Comparison of ENCODE assay signal across 35 cellular contexts in genomic region chr14:72120315-72120714, GRCh38.
"Had no signal": no experiment of that assay in that cellular context is flagged by ENCODE, and none has a peak within 500 bp of the region (broad histone marks: within the 10 kb centered on the region; RNA-seq: fewer than 3 reads in every experiment).

No MANE protein-coding gene starts in this region.

- H3K4me1 Mint-ChIP-seq: activated B cell treated with CpG ODN at 0.5 μM for 24 hours; activated CD4-positive, alpha-beta T cell treated with anti-CD3 and anti-CD28 coated beads, Interleukin-2, amount 10 ng/mL, durations not matched to agents 24 days and 14 days; activated naive CD4-positive, alpha-beta T cell treated with anti-CD3 and anti-CD28 coated beads, Interleukin-2, amount 10 ng/mL, durations not matched to agents 7 days and 5 days; activated naive CD4-positive, alpha-beta T cell treated with anti-CD3 and anti-CD28 coated beads, Interleukin-2, amount 50 U/mL, for 24 hours; activated naive CD8-positive, alpha-beta T cell treated with anti-CD3 and anti-CD28 coated beads, Interleukin-2, amount 10 ng/mL, durations not matched to agents 7 days and 5 days; activated naive CD8-positive, alpha-beta T cell treated with anti-CD3 and anti-CD28 coated beads, Interleukin-2, amount 50 U/mL, for 24 hours; central memory CD8-positive, alpha-beta T cell had no signal

- DNase-seq: activated B cell treated with CpG ODN at 0.5 μM for 24 hours; activated CD4-positive, alpha-beta memory T cell treated with anti-CD3 and anti-CD28 coated beads for 36 hours; activated CD4-positive, alpha-beta T cell treated with anti-CD3 and anti-CD28 coated beads for 4 hours; activated CD4-positive, alpha-beta T cell treated with anti-CD3 and anti-CD28 coated beads, Interleukin-2, amount 10 ng/mL, durations not matched to agents 24 days and 14 days; activated CD4-positive, alpha-beta T cell treated with anti-CD3 and anti-CD28 coated beads, Interleukin-2, amount 50 U/mL, for 1 hour; activated CD4-positive, alpha-beta T cell treated with anti-CD3 and anti-CD28 coated beads, Interleukin-2, amount 50 U/mL, for 4 hours; activated CD4-positive, CD25-positive, alpha-beta regulatory T cell treated with anti-CD3 and anti-CD28 coated beads, Interleukin-2, amount 50 U/mL, for 72 hours; activated CD8-positive, alpha-beta memory T cell treated with anti-CD3 and anti-CD28 coated beads, Interleukin-2, amount 50 U/mL, for 48 hours; activated CD8-positive, alpha-beta T cell treated with anti-CD3 and anti-CD28 coated beads for 36 hours; activated effector memory CD4-positive, alpha-beta T cell treated with Interleukin-2 at 50 U/mL for 16 hours; activated gamma-delta T cell; activated naive CD4-positive, alpha-beta T cell treated with anti-CD3 and anti-CD28 coated beads, Interleukin-2, amount 10 ng/mL, durations not matched to agents 7 days and 5 days; activated naive CD4-positive, alpha-beta T cell treated with Interleukin-2 at 50 U/mL for 16 hours; activated naive CD8-positive, alpha-beta T cell treated with anti-CD3 and anti-CD28 coated beads, Interleukin-2, amount 10 ng/mL, durations not matched to agents 7 days and 5 days; activated naive CD8-positive, alpha-beta T cell treated with anti-CD3 and anti-CD28 coated beads, Interleukin-2, amount 50 U/mL, for 24 hours; activated T-cell treated with anti-CD3 and anti-CD28 coated beads, Interleukin-2, amount 50 U/mL, for 24 hours; activated T-cell treated with anti-CD3 and anti-CD28 coated beads, Interleukin-2, amount 50 U/mL, for 48 hours; amygdala; anterior cingulate cortex; caudate nucleus; cerebellar nuclear complex; T-helper 1 cell; T-helper 2 cell; T-helper 9 cell had no signal

- H3K27me3 Mint-ChIP-seq: brain had no signal

- FAIRE-seq: TTC549 had no signal

- H3K4me3 Mint-ChIP-seq: activated B cell treated with CpG ODN at 0.5 μM for 24 hours; activated CD4-positive, alpha-beta memory T cell treated with anti-CD3 and anti-CD28 coated beads for 36 hours; activated CD4-positive, alpha-beta T cell treated with anti-CD3 and anti-CD28 coated beads, Interleukin-2, amount 10 ng/mL, durations not matched to agents 24 days and 14 days; activated CD8-positive, alpha-beta T cell treated with anti-CD3 and anti-CD28 coated beads for 36 hours; activated naive CD4-positive, alpha-beta T cell treated with anti-CD3 and anti-CD28 coated beads, Interleukin-2, amount 10 ng/mL, durations not matched to agents 7 days and 5 days; activated naive CD4-positive, alpha-beta T cell treated with anti-CD3 and anti-CD28 coated beads, Interleukin-2, amount 50 U/mL, for 24 hours; activated naive CD8-positive, alpha-beta T cell; activated naive CD8-positive, alpha-beta T cell treated with anti-CD3 and anti-CD28 coated beads, Interleukin-2, amount 10 ng/mL, durations not matched to agents 7 days and 5 days; activated naive CD8-positive, alpha-beta T cell treated with anti-CD3 and anti-CD28 coated beads, Interleukin-2, amount 50 U/mL, for 24 hours; activated T-cell treated with anti-CD3 and anti-CD28 coated beads, Interleukin-2, amount 50 U/mL, for 24 hours; brain; central memory CD8-positive, alpha-beta T cell; T-helper 1 cell treated with Interleukin-12 subunit alpha and Interleukin-12 subunit beta and Interleukin-4 antibody, amounts not matched to agents 30 μg/mL and 1 μg/mL, for 36 hours; T-helper 2 cell treated with Interferon-gamma antibody and Interleukin-4, amounts not matched to agents 5 μg/mL and 100 μg/mL, for 36 hours had no signal

- H3K36me3 Mint-ChIP-seq: activated CD4-positive, alpha-beta memory T cell treated with anti-CD3 and anti-CD28 coated beads for 36 hours; activated naive CD4-positive, alpha-beta T cell treated with anti-CD3 and anti-CD28 coated beads, Interleukin-2, amount 10 ng/mL, durations not matched to agents 7 days and 5 days; activated naive CD4-positive, alpha-beta T cell treated with anti-CD3 and anti-CD28 coated beads, Interleukin-2, amount 50 U/mL, for 24 hours; activated naive CD8-positive, alpha-beta T cell; activated naive CD8-positive, alpha-beta T cell treated with anti-CD3 and anti-CD28 coated beads, Interleukin-2, amount 10 ng/mL, durations not matched to agents 7 days and 5 days; brain had no signal

- H3K9me3 ChIP-seq: ascending aorta had no signal

- H3K27ac Mint-ChIP-seq: activated B cell treated with CpG ODN at 0.5 μM for 24 hours; activated CD4-positive, alpha-beta memory T cell treated with anti-CD3 and anti-CD28 coated beads for 36 hours; activated CD4-positive, alpha-beta T cell treated with anti-CD3 and anti-CD28 coated beads, Interleukin-2, amount 10 ng/mL, durations not matched to agents 24 days and 14 days; activated CD8-positive, alpha-beta T cell treated with anti-CD3 and anti-CD28 coated beads for 36 hours; activated naive CD4-positive, alpha-beta T cell treated with anti-CD3 and anti-CD28 coated beads, Interleukin-2, amount 10 ng/mL, durations not matched to agents 7 days and 5 days; activated naive CD4-positive, alpha-beta T cell treated with anti-CD3 and anti-CD28 coated beads, Interleukin-2, amount 50 U/mL, for 24 hours; activated naive CD8-positive, alpha-beta T cell; activated naive CD8-positive, alpha-beta T cell treated with anti-CD3 and anti-CD28 coated beads, Interleukin-2, amount 10 ng/mL, durations not matched to agents 7 days and 5 days; activated naive CD8-positive, alpha-beta T cell treated with anti-CD3 and anti-CD28 coated beads, Interleukin-2, amount 50 U/mL, for 24 hours; activated T-cell treated with anti-CD3 and anti-CD28 coated beads, Interleukin-2, amount 50 U/mL, for 24 hours; activated T-helper 2 cell treated with anti-CD3 and anti-CD28 coated beads, Interferon-gamma antibody, Interleukin-2, Interleukin-4, amounts not matched to agents 10 μg/mL and 5 μg/mL and 100 μg/mL, durations not matched to agents 14 hours and 24 hours and 36 hours; brain; T-helper 1 cell treated with Interleukin-12 subunit alpha and Interleukin-12 subunit beta and Interleukin-4 antibody, amounts not matched to agents 30 μg/mL and 1 μg/mL, for 36 hours; T-helper 2 cell treated with Interferon-gamma antibody and Interleukin-4, amounts not matched to agents 5 μg/mL and 100 μg/mL, for 36 hours had no signal

- H3K4me3 ChIP-seq: ascending aorta, cardiac muscle cell had no signal

- H3K36me3 ChIP-seq: ascending aorta, cardiac muscle cell had no signal

- H3K27me3 ChIP-seq: ascending aorta, cardiac muscle cell had no signal

- H3K9me3 Mint-ChIP-seq: activated B cell treated with CpG ODN at 0.5 μM for 24 hours; activated CD4-positive, alpha-beta memory T cell treated with anti-CD3 and anti-CD28 coated beads for 36 hours; activated CD4-positive, alpha-beta T cell treated with anti-CD3 and anti-CD28 coated beads, Interleukin-2, amount 10 ng/mL, durations not matched to agents 24 days and 14 days; activated CD8-positive, alpha-beta T cell treated with anti-CD3 and anti-CD28 coated beads for 36 hours; activated naive CD4-positive, alpha-beta T cell treated with anti-CD3 and anti-CD28 coated beads, Interleukin-2, amount 10 ng/mL, durations not matched to agents 7 days and 5 days; activated naive CD4-positive, alpha-beta T cell treated with anti-CD3 and anti-CD28 coated beads, Interleukin-2, amount 50 U/mL, for 24 hours; activated naive CD8-positive, alpha-beta T cell treated with anti-CD3 and anti-CD28 coated beads, Interleukin-2, amount 10 ng/mL, durations not matched to agents 7 days and 5 days; activated naive CD8-positive, alpha-beta T cell treated with anti-CD3 and anti-CD28 coated beads, Interleukin-2, amount 50 U/mL, for 24 hours; activated T-cell treated with anti-CD3 and anti-CD28 coated beads, Interleukin-2, amount 50 U/mL, for 24 hours; brain; central memory CD8-positive, alpha-beta T cell; T-helper 1 cell treated with Interleukin-12 subunit alpha and Interleukin-12 subunit beta and Interleukin-4 antibody, amounts not matched to agents 30 μg/mL and 1 μg/mL, for 36 hours; T-helper 2 cell treated with Interferon-gamma antibody and Interleukin-4, amounts not matched to agents 5 μg/mL and 100 μg/mL, for 36 hours had no signal

- H3K4me1 ChIP-seq: ascending aorta had no signal

- H3K27ac ChIP-seq: ascending aorta, cardiac muscle cell, VCaP had no signal
